27 cellular contexts compared by ENCODE assay signal in genomic region chr13:77449265-77449664, GRCh38.
"Had no signal": no experiment of that assay in that cellular context is flagged by ENCODE, and none has a peak within 500 bp of the region (broad histone marks: within the 10 kb centered on the region; RNA-seq: fewer than 3 reads in every experiment).

No MANE protein-coding gene starts in this region.

- H3K4me3 Mint-ChIP-seq: immature natural killer cell; naive thymus-derived CD8-positive, alpha-beta T cell; nephron; neural crest cell; stimulated activated effector memory CD8-positive, alpha-beta T cell treated with anti-CD3 and anti-CD28 coated beads, Interleukin-12 subunit alpha, Interleukin-12 subunit beta, amount 100 ng/mL, for 72 hours; stimulated activated naive CD8-positive, alpha-beta T cell treated with anti-CD3 and anti-CD28 coated beads, Interleukin-15, Interleukin-2, amounts not matched to agents 100 ng/mL and 50 ng/mL, for 24 hours had no signal

- H3K4me1 Mint-ChIP-seq: immature natural killer cell; nephron; neural crest cell; stimulated activated effector memory CD8-positive, alpha-beta T cell treated with anti-CD3 and anti-CD28 coated beads, Interleukin-12 subunit alpha, Interleukin-12 subunit beta, amount 100 ng/mL, for 72 hours had no signal

- H3K36me3 ChIP-seq: left lung, lower lobe of right lung, pancreas, prostate gland, suprapubic skin, thoracic aorta, tibial artery, upper lobe of right lung had no signal

- DNase-seq: immature natural killer cell; kidney; mammary epithelial cell; mesenchymal stem cell; naive thymus-derived CD8-positive, alpha-beta T cell; posterior cingulate gyrus; retina; right cardiac atrium; stimulated activated CD4-positive, alpha-beta T cell treated with anti-CD3 and anti-CD28 coated beads, Interleukin-4, amount 100 ng/mL, for 24 hours; stimulated activated naive CD4-positive, alpha-beta T cell; tibial artery; trophoblast cell; upper lobe of right lung had no signal

- H3K9me3 ChIP-seq: left lung, lower lobe of right lung, pancreas, prostate gland, suprapubic skin, thoracic aorta, tibial artery, upper lobe of right lung had no signal

- FAIRE-seq: islet of Langerhans, kidney, pancreas, urothelium cell line had no signal

- H3K4me3 ChIP-seq: left lung, lower lobe of right lung, pancreas, prostate gland, skin epidermis, suprapubic skin, thoracic aorta, tibial artery, upper lobe of right lung had no signal

- H3K9me3 Mint-ChIP-seq: immature natural killer cell; naive thymus-derived CD8-positive, alpha-beta T cell; nephron; neural crest cell; stimulated activated effector memory CD8-positive, alpha-beta T cell treated with anti-CD3 and anti-CD28 coated beads, Interleukin-12 subunit alpha, Interleukin-12 subunit beta, amount 100 ng/mL, for 72 hours; stimulated activated naive CD8-positive, alpha-beta T cell treated with anti-CD3 and anti-CD28 coated beads, Interleukin-15, Interleukin-2, amounts not matched to agents 100 ng/mL and 50 ng/mL, for 24 hours had no signal

- H3K27me3 ChIP-seq: left lung, pancreas, suprapubic skin, tibial artery, upper lobe of right lung had no signal

- H3K27ac ChIP-seq: left lung, lower lobe of right lung, pancreas, prostate gland, skin epidermis, suprapubic skin, thoracic aorta, tibial artery, upper lobe of right lung had no signal

- ATAC-seq: left colon; naive thymus-derived CD8-positive, alpha-beta T cell; right cardiac atrium; stimulated activated effector memory CD8-positive, alpha-beta T cell treated with anti-CD3 and anti-CD28 coated beads, Interleukin-12 subunit alpha, Interleukin-12 subunit beta, amount 100 ng/mL, for 72 hours had no signal

- H3K4me1 ChIP-seq: left lung, lower lobe of right lung, pancreas, prostate gland, suprapubic skin, tibial artery, upper lobe of right lung had no signal

- H3K27ac Mint-ChIP-seq: immature natural killer cell; naive thymus-derived CD8-positive, alpha-beta T cell; nephron; stimulated activated effector memory CD8-positive, alpha-beta T cell treated with anti-CD3 and anti-CD28 coated beads, Interleukin-12 subunit alpha, Interleukin-12 subunit beta, amount 100 ng/mL, for 72 hours had no signal

- H3K27me3 Mint-ChIP-seq: stimulated activated naive CD8-positive, alpha-beta T cell treated with anti-CD3 and anti-CD28 coated beads, Interleukin-15, Interleukin-2, amounts not matched to agents 100 ng/mL and 50 ng/mL, for 24 hours had no signal

- H3K36me3 Mint-ChIP-seq: immature natural killer cell; naive thymus-derived CD8-positive, alpha-beta T cell; stimulated activated effector memory CD8-positive, alpha-beta T cell treated with anti-CD3 and anti-CD28 coated beads, Interleukin-12 subunit alpha, Interleukin-12 subunit beta, amount 100 ng/mL, for 72 hours had no signal
